Comparison of ENCODE assay signal across 8 cellular contexts in genomic region chr5:170633235-170634041, GRCh38.
A peak's percentile ranks its signal among the peaks of the same experiment; 100 is the strongest.
DNase-seq lines count a peak whose midpoint lies in the region; ATAC-seq and TF ChIP-seq lines count a peak whose summit lies in the region.

No MANE protein-coding gene starts in this region.

- peak overlapping the region; percentile 36 for H3K4me3 ChIP-seq in NB4 (ENCODE audit: low read depth, low read length)

- TF ChIP-seq POLR2A in NB4 (IDR thresholded peaks at IDR 0.05; ENCODE audit: extremely low read depth, insufficient read length), result no peak

- peaks cover 20% of the 10 kb centered on the region for H3K4me1 Mint-ChIP-seq in activated T-cell treated with anti-CD3 and anti-CD28 coated beads, Interleukin-2, amount 50 U/mL, for 4 hours (ENCODE audit: low read depth)
- H3K4me1 Mint-ChIP-seq in activated T-helper 1 cell treated with anti-CD3 and anti-CD28 coated beads, Interleukin-12 subunit alpha, Interleukin-12 subunit beta, Interleukin-2, Interleukin-4 antibody, amounts not matched to agents 30 ng/mL and 10 ng/mL and 1 ng/mL, durations not matched to agents 14 hours and 24 hours and 36 hours (ENCODE audit: low read depth), result peaks cover 8% of the 10 kb centered on the region
- H3K4me1 Mint-ChIP-seq in glutamatergic neuron (ENCODE audit: low read depth, unreplicated experiment), result peaks cover 27% of the 10 kb centered on the region
- H3K4me1 Mint-ChIP-seq in activated T-helper 2 cell treated with anti-CD3 and anti-CD28 coated beads, Interferon-gamma antibody, Interleukin-2, Interleukin-4, amounts not matched to agents 10 μg/mL and 5 μg/mL and 100 μg/mL, durations not matched to agents 14 hours and 24 hours and 36 hours (ENCODE audit: low read depth), result peaks cover 4% of the 10 kb centered on the region

- no peak for DNase-seq in activated T-cell treated with anti-CD3 and anti-CD28 coated beads, Interleukin-2, amount 50 U/mL, for 4 hours
- no peak for DNase-seq in activated T-cell treated with anti-CD3 and anti-CD28 coated beads, Interleukin-2, amount 50 U/mL, for 1 hour
- peak; percentile 27 for DNase-seq in NB4 (ENCODE audit: low read depth)
- DNase-seq in activated T-helper 1 cell treated with anti-CD3 and anti-CD28 coated beads, Interleukin-12 subunit alpha, Interleukin-12 subunit beta, Interleukin-2, Interleukin-4 antibody, amounts not matched to agents 30 ng/mL and 10 ng/mL and 1 ng/mL, durations not matched to agents 14 hours and 24 hours and 36 hours (ENCODE audit: low spot score), result no peak
- no peak for DNase-seq in glutamatergic neuron
- DNase-seq in occipital lobe (lab: John Stamatoyannopoulos, UW), result peak; percentile 31
- no peak for DNase-seq in activated T-helper 2 cell treated with anti-CD3 and anti-CD28 coated beads, Interferon-gamma antibody, Interleukin-2, Interleukin-4, amounts not matched to agents 10 μg/mL and 5 μg/mL and 100 μg/mL, durations not matched to agents 14 hours and 24 hours and 36 hours (ENCODE audit: low spot score)

- intact Hi-C loops in activated T-helper 1 cell treated with anti-CD3 and anti-CD28 coated beads, Interleukin-12 subunit alpha, Interleukin-12 subunit beta, Interleukin-2, Interleukin-4 antibody, amounts not matched to agents 30 ng/mL and 10 ng/mL and 1 ng/mL, durations not matched to agents 14 hours and 24 hours and 36 hours (cut with micrococcal nuclease), result loop anchor here (1.0 to 2.0 kb wide), 3 partner anchors 29 to 533 kb away; no protein-coding TSS in a partner anchor
- intact Hi-C loops in activated T-helper 2 cell treated with anti-CD3 and anti-CD28 coated beads, Interferon-gamma antibody, Interleukin-2, Interleukin-4, amounts not matched to agents 10 μg/mL and 5 μg/mL and 100 μg/mL, durations not matched to agents 14 hours and 24 hours and 36 hours (cut with micrococcal nuclease), result loop anchor here (1.0 kb wide), 1 partner anchor 198 kb away; no protein-coding TSS in a partner anchor

- peak overlapping the region; percentile 3 for H3K27ac Mint-ChIP-seq in activated T-helper 1 cell treated with anti-CD3 and anti-CD28 coated beads, Interleukin-12 subunit alpha, Interleukin-12 subunit beta, Interleukin-2, Interleukin-4 antibody, amounts not matched to agents 30 ng/mL and 10 ng/mL and 1 ng/mL, durations not matched to agents 14 hours and 24 hours and 36 hours
- peak overlapping the region; percentile 34 for H3K27ac Mint-ChIP-seq in glutamatergic neuron (ENCODE audit: unreplicated experiment)
- no peak overlapping the region for H3K27ac Mint-ChIP-seq in activated T-helper 2 cell treated with anti-CD3 and anti-CD28 coated beads, Interferon-gamma antibody, Interleukin-2, Interleukin-4, amounts not matched to agents 10 μg/mL and 5 μg/mL and 100 μg/mL, durations not matched to agents 14 hours and 24 hours and 36 hours

- ATAC-seq in activated T-cell treated with anti-CD3 and anti-CD28 coated beads, Interleukin-2, amount 50 U/mL, for 4 hours, result peak in 1 of 2 donors; percentile 23
- no peak for ATAC-seq in GM19452 (IDR thresholded peaks at IDR 0.05; ENCODE audit: unreplicated experiment)

- no peaks in the 10 kb centered on the region for H3K36me3 Mint-ChIP-seq in activated T-cell treated with anti-CD3 and anti-CD28 coated beads, Interleukin-2, amount 50 U/mL, for 4 hours (ENCODE audit: insufficient read depth)
- no peaks in the 10 kb centered on the region for H3K36me3 Mint-ChIP-seq in activated T-helper 1 cell treated with anti-CD3 and anti-CD28 coated beads, Interleukin-12 subunit alpha, Interleukin-12 subunit beta, Interleukin-2, Interleukin-4 antibody, amounts not matched to agents 30 ng/mL and 10 ng/mL and 1 ng/mL, durations not matched to agents 14 hours and 24 hours and 36 hours (ENCODE audit: low read depth)
- no peaks in the 10 kb centered on the region for H3K36me3 Mint-ChIP-seq in glutamatergic neuron (ENCODE audit: unreplicated experiment)
- no peaks in the 10 kb centered on the region for H3K36me3 Mint-ChIP-seq in activated T-helper 2 cell treated with anti-CD3 and anti-CD28 coated beads, Interferon-gamma antibody, Interleukin-2, Interleukin-4, amounts not matched to agents 10 μg/mL and 5 μg/mL and 100 μg/mL, durations not matched to agents 14 hours and 24 hours and 36 hours (ENCODE audit: low read depth)

- H3K27me3 Mint-ChIP-seq in activated T-cell treated with anti-CD3 and anti-CD28 coated beads, Interleukin-2, amount 50 U/mL, for 4 hours (ENCODE audit: low read depth), result peaks cover 12% of the 10 kb centered on the region
- H3K27me3 Mint-ChIP-seq in activated T-helper 1 cell treated with anti-CD3 and anti-CD28 coated beads, Interleukin-12 subunit alpha, Interleukin-12 subunit beta, Interleukin-2, Interleukin-4 antibody, amounts not matched to agents 30 ng/mL and 10 ng/mL and 1 ng/mL, durations not matched to agents 14 hours and 24 hours and 36 hours (ENCODE audit: insufficient read depth), result peaks cover 13% of the 10 kb centered on the region
- peaks cover 17% of the 10 kb centered on the region for H3K27me3 Mint-ChIP-seq in glutamatergic neuron (ENCODE audit: unreplicated experiment)
- peaks cover 6% of the 10 kb centered on the region for H3K27me3 Mint-ChIP-seq in activated T-helper 2 cell treated with anti-CD3 and anti-CD28 coated beads, Interferon-gamma antibody, Interleukin-2, Interleukin-4, amounts not matched to agents 10 μg/mL and 5 μg/mL and 100 μg/mL, durations not matched to agents 14 hours and 24 hours and 36 hours (ENCODE audit: low read depth)

- H3K9me3 Mint-ChIP-seq in activated T-cell treated with anti-CD3 and anti-CD28 coated beads, Interleukin-2, amount 50 U/mL, for 4 hours, result no peaks in the 10 kb centered on the region
- H3K9me3 Mint-ChIP-seq in activated T-helper 1 cell treated with anti-CD3 and anti-CD28 coated beads, Interleukin-12 subunit alpha, Interleukin-12 subunit beta, Interleukin-2, Interleukin-4 antibody, amounts not matched to agents 30 ng/mL and 10 ng/mL and 1 ng/mL, durations not matched to agents 14 hours and 24 hours and 36 hours, result no peaks in the 10 kb centered on the region
- H3K9me3 Mint-ChIP-seq in glutamatergic neuron (ENCODE audit: unreplicated experiment), result peaks cover 15% of the 10 kb centered on the region
- H3K9me3 Mint-ChIP-seq in activated T-helper 2 cell treated with anti-CD3 and anti-CD28 coated beads, Interferon-gamma antibody, Interleukin-2, Interleukin-4, amounts not matched to agents 10 μg/mL and 5 μg/mL and 100 μg/mL, durations not matched to agents 14 hours and 24 hours and 36 hours, result no peaks in the 10 kb centered on the region

- no peak for TF ChIP-seq CTCF in NB4 (IDR thresholded peaks at IDR 0.05; ENCODE audit: low read depth, low read length)
- peak; percentile 22 for TF ChIP-seq CTCF in glutamatergic neuron (IDR thresholded peaks at IDR 0.05; ENCODE audit: partially characterized antibody, unreplicated experiment)

- H3K4me3 Mint-ChIP-seq in activated T-cell treated with anti-CD3 and anti-CD28 coated beads, Interleukin-2, amount 50 U/mL, for 4 hours, result peak overlapping the region; percentile 78
- H3K4me3 Mint-ChIP-seq in activated T-helper 1 cell treated with anti-CD3 and anti-CD28 coated beads, Interleukin-12 subunit alpha, Interleukin-12 subunit beta, Interleukin-2, Interleukin-4 antibody, amounts not matched to agents 30 ng/mL and 10 ng/mL and 1 ng/mL, durations not matched to agents 14 hours and 24 hours and 36 hours, result peak overlapping the region; percentile 32
- H3K4me3 Mint-ChIP-seq in glutamatergic neuron (ENCODE audit: unreplicated experiment), result peak overlapping the region; percentile 82
- no peak overlapping the region for H3K4me3 Mint-ChIP-seq in activated T-helper 2 cell treated with anti-CD3 and anti-CD28 coated beads, Interferon-gamma antibody, Interleukin-2, Interleukin-4, amounts not matched to agents 10 μg/mL and 5 μg/mL and 100 μg/mL, durations not matched to agents 14 hours and 24 hours and 36 hours (ENCODE audit: low read depth)

Comparison
In these comparisons a context has a peak if more than half of its experiments do, and no peak if none do; other contexts are left out.
1. DNase-seq: peak in NB4 (single experiment) and occipital lobe (single experiment); none in activated T-cell treated with anti-CD3 and anti-CD28 coated beads, Interleukin-2, amount 50 U/mL, for 4 hours (single experiment), activated T-cell treated with anti-CD3 and anti-CD28 coated beads, Interleukin-2, amount 50 U/mL, for 1 hour (single experiment), activated T-helper 1 cell treated with anti-CD3 and anti-CD28 coated beads, Interleukin-12 subunit alpha, Interleukin-12 subunit beta, Interleukin-2, Interleukin-4 antibody, amounts not matched to agents 30 ng/mL and 10 ng/mL and 1 ng/mL, durations not matched to agents 14 hours and 24 hours and 36 hours (single experiment), glutamatergic neuron (single experiment) and activated T-helper 2 cell treated with anti-CD3 and anti-CD28 coated beads, Interferon-gamma antibody, Interleukin-2, Interleukin-4, amounts not matched to agents 10 μg/mL and 5 μg/mL and 100 μg/mL, durations not matched to agents 14 hours and 24 hours and 36 hours (single experiment).